Comparison of ENCODE assay signal across 17 cellular contexts in genomic region chr4:28225689-28226353, GRCh38.
A peak's percentile ranks its signal among the peaks of the same experiment; 100 is the strongest.
DNase-seq lines count a peak whose midpoint lies in the region; ATAC-seq, FAIRE-seq and TF ChIP-seq lines count a peak whose summit lies in the region.
"Had no signal": no experiment of that assay in that cellular context is flagged by ENCODE, and none has a peak within 500 bp of the region (broad histone marks: within the 10 kb centered on the region; RNA-seq: fewer than 3 reads in every experiment).

No MANE protein-coding gene starts in this region.

- intact Hi-C loops in K562 (cut with micrococcal nuclease): no loop called here

- DNase-seq in A549 (ENCODE audit: low read depth in 1 of 2, low spot score in 1 of 2) (no peak), LHCN-M2 (ENCODE audit: low read depth) (peak; percentile 5), K562 (ENCODE audit: extremely low read depth in 1 of 4, low spot score in 3 of 4) (no peak), dermis blood vessel endothelial cell (no peak)
- DNase-seq in activated CD4-positive, alpha-beta memory T cell treated with anti-CD3 and anti-CD28 coated beads, Interleukin-2, amount 10 ng/mL, durations not matched to agents 7 days and 5 days: no peak
- DNase-seq: effector CD8-positive, alpha-beta T cell; NCI-H1436; sigmoid colon; stimulated activated CD4-positive, alpha-beta T cell treated with anti-CD3 and anti-CD28 coated beads, Interleukin-4, amount 100 ng/mL, for 24 hours; transverse colon had no signal

- POLR2A ChIA-PET in A549 (lab: Yijun Ruan, JAX) (no interaction called here), K562 (lab: Yijun Ruan, JAX) (no interaction called here)
- POLR2A ChIA-PET in activated CD4-positive, alpha-beta memory T cell treated with anti-CD3 and anti-CD28 coated beads, Interleukin-2, amount 10 ng/mL, durations not matched to agents 7 days and 5 days (lab: Charles Lee): no interaction called here

- no peaks in the 10 kb centered on the region for H3K4me1 Mint-ChIP-seq in activated CD4-positive, alpha-beta memory T cell treated with anti-CD3 and anti-CD28 coated beads, Interleukin-2, amount 10 ng/mL, durations not matched to agents 7 days and 5 days
- H3K4me1 Mint-ChIP-seq: activated naive CD4-positive, alpha-beta T cell treated with anti-CD3 and anti-CD28 coated beads, Interleukin-2, amount 50 U/mL, for 24 hours had no signal

- no peak overlapping the region for H3K9ac ChIP-seq in K562 (ENCODE audit: insufficient read depth in 1 of 2, low read depth in 2 of 2, low read length in 2 of 2)

- no peaks in the 10 kb centered on the region for H3K36me3 Mint-ChIP-seq in activated CD4-positive, alpha-beta memory T cell treated with anti-CD3 and anti-CD28 coated beads, Interleukin-2, amount 10 ng/mL, durations not matched to agents 7 days and 5 days (ENCODE audit: low read depth)
- H3K36me3 Mint-ChIP-seq: activated naive CD4-positive, alpha-beta T cell treated with anti-CD3 and anti-CD28 coated beads, Interleukin-2, amount 50 U/mL, for 24 hours; IgD-negative memory B cell had no signal

- H3K36me3 ChIP-seq in K562 (ENCODE audit: control insufficient read depth, insufficient read depth, low read length): no peaks in the 10 kb centered on the region
- H3K36me3 ChIP-seq: brain microvascular endothelial cell, sigmoid colon, transverse colon had no signal

- WGBS in A549 (ENCODE audit: missing lambda C conversion rate): 43% methylated on average over 4 of the region's 4 CpGs
- 0% methylated on average over 4 of the region's 4 CpGs for WGBS in K562 (ENCODE audit: insufficient coverage, low coverage, missing lambda C conversion rate)

- H3K9me3 Mint-ChIP-seq in activated CD4-positive, alpha-beta memory T cell treated with anti-CD3 and anti-CD28 coated beads, Interleukin-2, amount 10 ng/mL, durations not matched to agents 7 days and 5 days: no peaks in the 10 kb centered on the region

- FAIRE-seq in A549 (lab: Jason Lieb, UNC) (no peak), K562 (lab: Jason Lieb, UNC) (no peak), islet of Langerhans (lab: Jason Lieb, UNC) (peak; percentile 51)
- FAIRE-seq: frontal cortex had no signal

- TF ChIP-seq RAD21 in A549 (conservative IDR thresholded peaks at IDR 0.05 in 1 of 2, IDR thresholded peaks at IDR 0.05 in 1 of 2) (peak; percentile 30 to 50; a peak in 3 of 5 replicates), K562 (CRISPR knock-in tag; conservative IDR thresholded peaks at IDR 0.05 in 1 of 2, IDR thresholded peaks at IDR 0.05 in 1 of 2) (no peak)

- H3K79me2 ChIP-seq in K562 (ENCODE audit: control insufficient read depth, insufficient read depth, low read length): no peaks in the 10 kb centered on the region

- H3K27me3 ChIP-seq in K562 (ENCODE audit: control insufficient read depth in 2 of 2, insufficient read depth in 2 of 2, low read length in 2 of 2): no peaks in the 10 kb centered on the region
- H3K27me3 ChIP-seq: brain microvascular endothelial cell, sigmoid colon, transverse colon had no signal

- BruUV-seq in K562 (replicated peaks; lab: Mats Ljungman, UMichigan): no TSS peak

- TF ChIP-seq POLR2A in A549 (IDR thresholded peaks at IDR 0.05; ENCODE audit: low read length) (no peak), K562 (conservative IDR thresholded peaks at IDR 0.05) (no peak)

- no peak overlapping the region for H2AFZ ChIP-seq in K562 (ENCODE audit: low read depth, low read length)

- CTCF ChIA-PET in A549 (lab: Yijun Ruan, JAX): interaction anchor here (1.0 kb wide), 1 partner anchor 14 kb away, joined by 3 read pairs; no protein-coding TSS in a partner anchor
- CTCF ChIA-PET in K562 (lab: Yijun Ruan, JAX; ENCODE audit: low intra/inter-chr PET ratio): no interaction called here
- CTCF ChIA-PET in activated CD4-positive, alpha-beta memory T cell treated with anti-CD3 and anti-CD28 coated beads, Interleukin-2, amount 10 ng/mL, durations not matched to agents 7 days and 5 days (lab: Charles Lee): no interaction called here

- TF ChIP-seq EP300 in A549 (IDR thresholded peaks at IDR 0.05) (no peak), K562 (IDR thresholded peaks at IDR 0.05; ENCODE audit: low read length) (no peak)

- H3K4me3 ChIP-seq in A549: no peak overlapping the region
- no peak overlapping the region for H3K4me3 ChIP-seq in K562
- H3K4me3 ChIP-seq: sigmoid colon, transverse colon had no signal

- H3K4me2 ChIP-seq in A549 (no peak overlapping the region), K562 (ENCODE audit: insufficient read depth, low read length) (no peak overlapping the region)

- TF ChIP-seq CTCF in A549 (IDR thresholded peaks at IDR 0.05) (no peak), K562 (IDR thresholded peaks at IDR 0.05 in 2 of 3, conservative IDR thresholded peaks at IDR 0.05 in 1 of 3; ENCODE audit: insufficient read depth in 2 of 3, low read depth in 1 of 3, low read length in 3 of 3) (no peak)

- no peaks in the 10 kb centered on the region for H3K9me1 ChIP-seq in K562 (ENCODE audit: control insufficient read depth, insufficient read depth, low read length)

- H3K27ac ChIP-seq in A549 (no peak overlapping the region), K562 (ENCODE audit: extremely low read depth, low read depth, low read length) (no peak overlapping the region)
- H3K27ac ChIP-seq: brain microvascular endothelial cell, sigmoid colon, transverse colon had no signal

- in situ Hi-C loops in K562 (cut with MboI): no loop called here

- H3K9me3 ChIP-seq in A549 (no peaks in the 10 kb centered on the region), K562 (replicated peaks; ENCODE audit: control insufficient read depth, insufficient read depth, low read depth, low read length) (no peaks in the 10 kb centered on the region)
- H3K9me3 ChIP-seq: sigmoid colon, transverse colon had no signal

- no peaks in the 10 kb centered on the region for H4K20me1 ChIP-seq in K562 (replicated peaks; ENCODE audit: control insufficient read depth, insufficient read depth, low read length)

- H3K4me1 ChIP-seq in A549 (0 out of 3 replicates have a peak, but pooled peaks cover 3% of the 10 kb centered on the region), K562 (replicated peaks in 1 of 2; ENCODE audit: control insufficient read depth in 2 of 2, insufficient read depth in 2 of 2, low read length in 2 of 2) (no peaks in the 10 kb centered on the region)
- H3K4me1 ChIP-seq: transverse colon had no signal

- no peak overlapping the region for H3K4me3 Mint-ChIP-seq in activated CD4-positive, alpha-beta memory T cell treated with anti-CD3 and anti-CD28 coated beads, Interleukin-2, amount 10 ng/mL, durations not matched to agents 7 days and 5 days
- H3K4me3 Mint-ChIP-seq: activated naive CD4-positive, alpha-beta T cell treated with anti-CD3 and anti-CD28 coated beads, Interleukin-2, amount 50 U/mL, for 24 hours had no signal

- no peak overlapping the region for H3K27ac Mint-ChIP-seq in activated CD4-positive, alpha-beta memory T cell treated with anti-CD3 and anti-CD28 coated beads, Interleukin-2, amount 10 ng/mL, durations not matched to agents 7 days and 5 days
- H3K27ac Mint-ChIP-seq: activated naive CD4-positive, alpha-beta T cell treated with anti-CD3 and anti-CD28 coated beads, Interleukin-2, amount 50 U/mL, for 24 hours had no signal

- H3K27me3 Mint-ChIP-seq in activated CD4-positive, alpha-beta memory T cell treated with anti-CD3 and anti-CD28 coated beads, Interleukin-2, amount 10 ng/mL, durations not matched to agents 7 days and 5 days: no peaks in the 10 kb centered on the region
- H3K27me3 Mint-ChIP-seq: activated naive CD4-positive, alpha-beta T cell treated with anti-CD3 and anti-CD28 coated beads, Interleukin-2, amount 50 U/mL, for 24 hours; IgD-negative memory B cell had no signal

- ATAC-seq in A549 (peak in 1 of 2 experiments; percentile 43; a peak in 1 of 6 replicates), K562 (no peak), GM18909 (IDR thresholded peaks at IDR 0.05; ENCODE audit: poor library complexity, unreplicated experiment) (no peak), GM21528 (IDR thresholded peaks at IDR 0.05; ENCODE audit: low FRiP score, unreplicated experiment) (no peak)

TF ChIP-seq in A549, 52 proteins besides CTCF, POLR2A, EP300 and RAD21:
- TF ChIP-seq MYC (IDR thresholded peaks at IDR 0.05; ENCODE audit: borderline replicate concordance, low read length) (no peak), MAFK (IDR thresholded peaks at IDR 0.05; ENCODE audit: partially characterized antibody) (peak; percentile 41)

TF ChIP-seq in K562, 482 proteins besides CTCF, POLR2A, EP300 and RAD21:
- TF ChIP-seq ZNF316 (IDR thresholded peaks at IDR 0.05) (peak; percentile 33; the same call in 1 of the 2 replicates), ARNT (IDR thresholded peaks at IDR 0.05) (no peak)

Comparison
In these comparisons a context has a peak if more than half of its experiments do, and no peak if none do; other contexts are left out.
1. Of the 35 proteins assayed by ChIP-seq in both K562 and A549: peak only in K562: none; only in A549: MAFK and RAD21; in both: none; in neither: 33.